Comparison of ENCODE assay signal across 15 cellular contexts in the genomic region with DNA sequence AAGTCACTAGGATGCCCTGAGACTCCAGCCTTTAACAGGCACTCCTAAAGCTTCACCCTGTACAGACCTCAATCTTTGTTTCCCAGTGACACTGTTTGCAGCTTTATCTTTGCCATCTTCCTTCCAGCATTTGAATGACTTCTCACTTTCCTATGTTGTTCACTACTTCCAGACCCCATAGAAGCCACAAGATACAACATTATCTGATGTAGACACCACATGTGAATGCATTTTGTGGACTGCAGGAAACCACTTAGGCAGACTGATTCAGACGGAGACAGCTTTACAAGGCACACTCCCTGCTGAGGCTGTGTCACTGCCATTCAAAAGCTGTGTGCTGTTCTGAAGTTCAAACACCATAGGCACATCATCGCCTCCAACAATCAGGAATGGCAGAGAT.
DNase-seq lines count a peak whose midpoint lies in the region; ATAC-seq and TF ChIP-seq lines count a peak whose summit lies in the region.
"Had no signal": no experiment of that assay in that cellular context is flagged by ENCODE, and none has a peak within 500 bp of the region (broad histone marks: within the 10 kb centered on the region; RNA-seq: fewer than 3 reads in every experiment).

No MANE protein-coding gene starts in this region.

- H3K4me2 ChIP-seq in trophoblast cell (ENCODE audit: low read length) = no peak overlapping the region

- no peak overlapping the region for H4K12ac ChIP-seq in trophoblast cell (ENCODE audit: low read depth, low read length)

- no peak overlapping the region for H4K91ac ChIP-seq in trophoblast cell (ENCODE audit: low read depth, low read length)

- peak overlapping the region; percentile 91 for H2BK12ac ChIP-seq in trophoblast cell (ENCODE audit: low read length)

- H3K79me1 ChIP-seq in trophoblast cell (ENCODE audit: low read length) = peaks cover 11% of the 10 kb centered on the region

- H3K4me1 ChIP-seq in trophoblast cell (ENCODE audit: control insufficient read depth in 1 of 2, insufficient read depth in 2 of 2, low read length in 2 of 2) = peaks cover 3 to 11% of the 10 kb centered on the region in 2 experiments
- H3K4me1 ChIP-seq: pancreas, Peyer's patch had no signal

- H3K9ac ChIP-seq in trophoblast cell (ENCODE audit: low read length) = no peak overlapping the region

- H3K18ac ChIP-seq in trophoblast cell (ENCODE audit: low read length) = no peak overlapping the region

- peak overlapping the region; percentile 80 for H2BK5ac ChIP-seq in trophoblast cell (ENCODE audit: low read depth, low read length, poor library complexity)

- no peak overlapping the region for H4K8ac ChIP-seq in trophoblast cell (ENCODE audit: low read depth, low read length)

- ATAC-seq in activated naive CD4-positive, alpha-beta T cell treated with anti-CD3 and anti-CD28 coated beads, Interleukin-2, amount 50 U/mL, for 72 hours = peak; percentile 51 to 66
- ATAC-seq: mucosa of descending colon, pancreas had no signal

- H2AK5ac ChIP-seq in trophoblast cell (ENCODE audit: low read length) = no peak overlapping the region

- peak overlapping the region; percentile 77 for H3K27ac ChIP-seq in trophoblast cell (ENCODE audit: low read depth, low read length)
- H3K27ac ChIP-seq: pancreas, Peyer's patch had no signal

- H3K4me1 Mint-ChIP-seq in activated naive CD4-positive, alpha-beta T cell treated with anti-CD3 and anti-CD28 coated beads for 36 hours (ENCODE audit: low read depth) = no peaks in the 10 kb centered on the region
- H3K4me1 Mint-ChIP-seq in progenitor cell of endocrine pancreas (ENCODE audit: low read depth) = peaks cover 10% of the 10 kb centered on the region

- no peak overlapping the region for H3K14ac ChIP-seq in trophoblast cell (ENCODE audit: low read length)

- no peak overlapping the region for H2BK120ac ChIP-seq in trophoblast cell (ENCODE audit: insufficient read depth, low read length, poor library complexity)

- H3K27ac Mint-ChIP-seq in activated naive CD4-positive, alpha-beta T cell treated with anti-CD3 and anti-CD28 coated beads, Interleukin-2, amount 50 U/mL, for 72 hours = no peak overlapping the region
- no peak overlapping the region for H3K27ac Mint-ChIP-seq in activated naive CD4-positive, alpha-beta T cell treated with anti-CD3 and anti-CD28 coated beads for 36 hours
- H3K27ac Mint-ChIP-seq in progenitor cell of endocrine pancreas = no peak overlapping the region
- H3K27ac Mint-ChIP-seq: activated naive CD8-positive, alpha-beta T cell had no signal

- intact Hi-C loops in activated naive CD4-positive, alpha-beta T cell treated with anti-CD3 and anti-CD28 coated beads for 36 hours (cut with micrococcal nuclease) = no loop called here

- H3K9me3 Mint-ChIP-seq in activated naive CD4-positive, alpha-beta T cell treated with anti-CD3 and anti-CD28 coated beads, Interleukin-2, amount 50 U/mL, for 72 hours = no peaks in the 10 kb centered on the region
- H3K9me3 Mint-ChIP-seq in activated naive CD4-positive, alpha-beta T cell treated with anti-CD3 and anti-CD28 coated beads for 36 hours = no peaks in the 10 kb centered on the region
- H3K9me3 Mint-ChIP-seq in progenitor cell of endocrine pancreas (ENCODE audit: low read depth) = no peaks in the 10 kb centered on the region

- no peak overlapping the region for H3K23ac ChIP-seq in trophoblast cell (ENCODE audit: low read length)

- H2AFZ ChIP-seq in trophoblast cell (ENCODE audit: insufficient read depth, low read length, poor library complexity) = no peak overlapping the region

- no peak for TF ChIP-seq CTCF in progenitor cell of endocrine pancreas (IDR thresholded peaks at IDR 0.05; ENCODE audit: unreplicated experiment)

- H3K27me3 Mint-ChIP-seq in activated naive CD4-positive, alpha-beta T cell treated with anti-CD3 and anti-CD28 coated beads for 36 hours (ENCODE audit: low read depth) = peaks cover 5% of the 10 kb centered on the region
- no peaks in the 10 kb centered on the region for H3K27me3 Mint-ChIP-seq in progenitor cell of endocrine pancreas

- no peak overlapping the region for H3K4ac ChIP-seq in trophoblast cell (ENCODE audit: low read depth, low read length)

- no CpG with 5 or more reads among the region's 2 CpGs for WGBS in trophoblast cell (ENCODE audit: extremely low coverage, insufficient coverage, insufficient read length)

- no peak overlapping the region for H3K4me3 ChIP-seq in trophoblast cell (ENCODE audit: low read depth, low read length)
- H3K4me3 ChIP-seq: mucosa of descending colon, pancreas, Peyer's patch had no signal

- H3K36me3 ChIP-seq in trophoblast cell (ENCODE audit: control insufficient read depth in 1 of 2, insufficient read depth in 2 of 2, low read length in 2 of 2) = no peaks in the 10 kb centered on the region
- H3K36me3 ChIP-seq: pancreas, Peyer's patch had no signal

- CTCF ChIA-PET in activated naive CD4-positive, alpha-beta T cell treated with anti-CD3 and anti-CD28 coated beads for 36 hours (lab: Charles Lee) = interaction anchor here (1.0 kb wide), 1 partner anchor 245 kb away, joined by 4 read pairs; no protein-coding TSS in a partner anchor

- H3K79me2 ChIP-seq in trophoblast cell (ENCODE audit: control insufficient read depth, insufficient read depth, low read length, poor library complexity) = no peaks in the 10 kb centered on the region

- DNase-seq in activated naive CD4-positive, alpha-beta T cell treated with anti-CD3 and anti-CD28 coated beads, Interleukin-2, amount 50 U/mL, for 72 hours (ENCODE audit: low spot score in 2 of 2) = no peak
- no peak for DNase-seq in activated naive CD4-positive, alpha-beta T cell treated with anti-CD3 and anti-CD28 coated beads for 36 hours
- peak; percentile 20 for DNase-seq in KG1 (lab: John Stamatoyannopoulos, UW)
- peak; percentile 69 for DNase-seq in amniotic epithelial cell (ENCODE audit: low read depth)
- DNase-seq in trophoblast cell = no peak
- DNase-seq in progenitor cell of endocrine pancreas (ENCODE audit: low spot score, unreplicated experiment) = no peak
- no peak for DNase-seq in GF-D8 (lab: John Stamatoyannopoulos, UW)
- DNase-seq in effector CD8-positive, alpha-beta T cell (lab: John Stamatoyannopoulos, UW) = no peak
- DNase-seq: DMS 273 treated with DMSO at 0.1 percent for 48 hours, kidney, mucosa of descending colon, NCI-H1048, pancreas, Peyer's patch had no signal

- H3K9me3 ChIP-seq in trophoblast cell (ENCODE audit: insufficient read depth, low read depth, low read length) = no peaks in the 10 kb centered on the region
- H3K9me3 ChIP-seq: mucosa of descending colon, pancreas, Peyer's patch had no signal

- no peaks in the 10 kb centered on the region for H3K27me3 ChIP-seq in trophoblast cell (ENCODE audit: insufficient read depth, low read length)
- H3K27me3 ChIP-seq: pancreas, Peyer's patch had no signal

- H3K36me3 Mint-ChIP-seq in activated naive CD4-positive, alpha-beta T cell treated with anti-CD3 and anti-CD28 coated beads, Interleukin-2, amount 50 U/mL, for 72 hours = no peaks in the 10 kb centered on the region
- no peaks in the 10 kb centered on the region for H3K36me3 Mint-ChIP-seq in activated naive CD4-positive, alpha-beta T cell treated with anti-CD3 and anti-CD28 coated beads for 36 hours (ENCODE audit: low read depth)
- H3K36me3 Mint-ChIP-seq in progenitor cell of endocrine pancreas (ENCODE audit: insufficient read depth) = no peaks in the 10 kb centered on the region
- H3K36me3 Mint-ChIP-seq: activated naive CD8-positive, alpha-beta T cell had no signal

- H3K4me3 Mint-ChIP-seq in activated naive CD4-positive, alpha-beta T cell treated with anti-CD3 and anti-CD28 coated beads for 36 hours = no peak overlapping the region
- no peak overlapping the region for H3K4me3 Mint-ChIP-seq in progenitor cell of endocrine pancreas (ENCODE audit: low read depth)
- H3K4me3 Mint-ChIP-seq: activated naive CD8-positive, alpha-beta T cell had no signal

Comparison
In these comparisons a context has a peak if more than half of its experiments do, and no peak if none do; other contexts are left out.
1. DNase-seq: peak in KG1 (single experiment) and amniotic epithelial cell (single experiment); none in activated naive CD4-positive, alpha-beta T cell treated with anti-CD3 and anti-CD28 coated beads, Interleukin-2, amount 50 U/mL, for 72 hours (0 of 2), activated naive CD4-positive, alpha-beta T cell treated with anti-CD3 and anti-CD28 coated beads for 36 hours (single experiment), trophoblast cell (0 of 2), progenitor cell of endocrine pancreas (single experiment), GF-D8 (single experiment) and effector CD8-positive, alpha-beta T cell (single experiment).